1 cellular context compared by ENCODE assay signal in genomic region chr11:13955971-13956421, GRCh38.
TF ChIP-seq lines count a peak whose summit lies in the region.

No MANE protein-coding gene starts in this region.

TF ChIP-seq in K562, 482 proteins besides CTCF, POLR2A, EP300 and RAD21 (continued from another document and continues in another):
- TF ChIP-seq FOXO4 (CRISPR knock-in tag; IDR thresholded peaks at IDR 0.05) = no peak
- TF ChIP-seq, protein P1, sequence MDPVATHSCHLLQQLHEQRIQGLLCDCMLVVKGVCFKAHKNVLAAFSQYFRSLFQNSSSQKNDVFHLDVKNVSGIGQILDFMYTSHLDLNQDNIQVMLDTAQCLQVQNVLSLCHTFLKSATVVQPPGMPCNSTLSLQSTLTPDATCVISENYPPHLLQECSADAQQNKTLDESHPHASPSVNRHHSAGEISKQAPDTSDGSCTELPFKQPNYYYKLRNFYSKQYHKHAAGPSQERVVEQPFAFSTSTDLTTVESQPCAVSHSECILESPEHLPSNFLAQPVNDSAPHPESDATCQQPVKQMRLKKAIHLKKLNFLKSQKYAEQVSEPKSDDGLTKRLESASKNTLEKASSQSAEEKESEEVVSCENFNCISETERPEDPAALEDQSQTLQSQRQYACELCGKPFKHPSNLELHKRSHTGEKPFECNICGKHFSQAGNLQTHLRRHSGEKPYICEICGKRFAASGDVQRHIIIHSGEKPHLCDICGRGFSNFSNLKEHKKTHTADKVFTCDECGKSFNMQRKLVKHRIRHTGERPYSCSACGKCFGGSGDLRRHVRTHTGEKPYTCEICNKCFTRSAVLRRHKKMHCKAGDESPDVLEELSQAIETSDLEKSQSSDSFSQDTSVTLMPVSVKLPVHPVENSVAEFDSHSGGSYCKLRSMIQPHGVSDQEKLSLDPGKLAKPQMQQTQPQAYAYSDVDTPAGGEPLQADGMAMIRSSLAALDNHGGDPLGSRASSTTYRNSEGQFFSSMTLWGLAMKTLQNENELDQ (CRISPR knock-in tag; IDR thresholded peaks at IDR 0.05; ENCODE audit: borderline replicate concordance) = no peak
- no peak for TF ChIP-seq ELF1 (tag; IDR thresholded peaks at IDR 0.05)
- TF ChIP-seq ZNF384 (IDR thresholded peaks at IDR 0.05; ENCODE audit: low read depth, low read length) = no peak
- TF ChIP-seq ZFPM2 (CRISPR knock-in tag; IDR thresholded peaks at IDR 0.05) = no peak
- no peak for TF ChIP-seq TCFL5 (CRISPR knock-in tag; conservative IDR thresholded peaks at IDR 0.05)
- TF ChIP-seq MNT (conservative IDR thresholded peaks at IDR 0.05) = 0 out of 4 replicates have a peak, but pooled peaks of 1 of the 2 experiments have one; percentile 30
- TF ChIP-seq CHCHD3 (CRISPR knock-in tag; IDR thresholded peaks at IDR 0.05) = no peak
- TF ChIP-seq FOXA1 (IDR thresholded peaks at IDR 0.05; ENCODE audit: borderline replicate concordance) = no peak
- TF ChIP-seq ZC3H4 (CRISPR knock-in tag; IDR thresholded peaks at IDR 0.05; ENCODE audit: borderline replicate concordance) = no peak
- no peak for TF ChIP-seq PPARD (CRISPR knock-in tag; IDR thresholded peaks at IDR 0.05)
- no peak for TF ChIP-seq CBX5 (IDR thresholded peaks at IDR 0.05; ENCODE audit: borderline replicate concordance, low read depth)
- TF ChIP-seq, protein P2, sequence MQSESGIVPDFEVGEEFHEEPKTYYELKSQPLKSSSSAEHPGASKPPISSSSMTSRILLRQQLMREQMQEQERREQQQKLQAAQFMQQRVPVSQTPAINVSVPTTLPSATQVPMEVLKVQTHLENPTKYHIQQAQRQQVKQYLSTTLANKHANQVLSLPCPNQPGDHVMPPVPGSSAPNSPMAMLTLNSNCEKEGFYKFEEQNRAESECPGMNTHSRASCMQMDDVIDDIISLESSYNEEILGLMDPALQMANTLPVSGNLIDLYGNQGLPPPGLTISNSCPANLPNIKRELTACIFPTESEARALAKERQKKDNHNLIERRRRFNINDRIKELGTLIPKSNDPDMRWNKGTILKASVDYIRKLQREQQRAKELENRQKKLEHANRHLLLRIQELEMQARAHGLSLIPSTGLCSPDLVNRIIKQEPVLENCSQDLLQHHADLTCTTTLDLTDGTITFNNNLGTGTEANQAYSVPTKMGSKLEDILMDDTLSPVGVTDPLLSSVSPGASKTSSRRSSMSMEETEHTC (IDR thresholded peaks at IDR 0.05) = peak; percentile 67
- TF ChIP-seq ZNF175 (CRISPR knock-in tag; IDR thresholded peaks at IDR 0.05; ENCODE audit: low read depth) = no peak
- no peak for TF ChIP-seq ATF7 (IDR thresholded peaks at IDR 0.05)
- TF ChIP-seq GTF2B (IDR thresholded peaks at IDR 0.05; ENCODE audit: extremely low read depth, insufficient read length) = no peak
- peak; percentile 85 for TF ChIP-seq SMC3 (conservative IDR thresholded peaks at IDR 0.05; ENCODE audit: insufficient read depth, low read depth, low read length)
- no peak for TF ChIP-seq ZC3H8 (IDR thresholded peaks at IDR 0.05)
- TF ChIP-seq NCOA2 (IDR thresholded peaks at IDR 0.05; ENCODE audit: partially characterized antibody in 2 of 2) = no peak
- no peak for TF ChIP-seq ZFX (CRISPR knock-in tag; IDR thresholded peaks at IDR 0.05)
- TF ChIP-seq, protein P3, sequence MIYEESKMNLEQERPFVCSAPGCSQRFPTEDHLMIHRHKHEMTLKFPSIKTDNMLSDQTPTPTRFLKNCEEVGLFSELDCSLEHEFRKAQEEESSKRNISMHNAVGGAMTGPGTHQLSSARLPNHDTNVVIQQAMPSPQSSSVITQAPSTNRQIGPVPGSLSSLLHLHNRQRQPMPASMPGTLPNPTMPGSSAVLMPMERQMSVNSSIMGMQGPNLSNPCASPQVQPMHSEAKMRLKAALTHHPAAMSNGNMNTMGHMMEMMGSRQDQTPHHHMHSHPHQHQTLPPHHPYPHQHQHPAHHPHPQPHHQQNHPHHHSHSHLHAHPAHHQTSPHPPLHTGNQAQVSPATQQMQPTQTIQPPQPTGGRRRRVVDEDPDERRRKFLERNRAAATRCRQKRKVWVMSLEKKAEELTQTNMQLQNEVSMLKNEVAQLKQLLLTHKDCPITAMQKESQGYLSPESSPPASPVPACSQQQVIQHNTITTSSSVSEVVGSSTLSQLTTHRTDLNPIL (CRISPR knock-in tag; IDR thresholded peaks at IDR 0.05) = no peak
- TF ChIP-seq DEAF1 (CRISPR knock-in tag; IDR thresholded peaks at IDR 0.05) = peak; percentile 67
- TF ChIP-seq NEUROD1 (IDR thresholded peaks at IDR 0.05; ENCODE audit: borderline replicate concordance, low read depth, low read length, partially characterized antibody) = no peak
- TF ChIP-seq TEAD2 (tag; IDR thresholded peaks at IDR 0.05) = no peak
- TF ChIP-seq ETV6 (IDR thresholded peaks at IDR 0.05; ENCODE audit: borderline replicate concordance in 1 of 2, low read depth in 2 of 2, low read length in 1 of 2) = no peak
- TF ChIP-seq ETV6 (CRISPR knock-in tag; IDR thresholded peaks at IDR 0.05; ENCODE audit: borderline replicate concordance) = no peak
- no peak for TF ChIP-seq BRD4 (IDR thresholded peaks at IDR 0.05)
- TF ChIP-seq, protein P4, sequence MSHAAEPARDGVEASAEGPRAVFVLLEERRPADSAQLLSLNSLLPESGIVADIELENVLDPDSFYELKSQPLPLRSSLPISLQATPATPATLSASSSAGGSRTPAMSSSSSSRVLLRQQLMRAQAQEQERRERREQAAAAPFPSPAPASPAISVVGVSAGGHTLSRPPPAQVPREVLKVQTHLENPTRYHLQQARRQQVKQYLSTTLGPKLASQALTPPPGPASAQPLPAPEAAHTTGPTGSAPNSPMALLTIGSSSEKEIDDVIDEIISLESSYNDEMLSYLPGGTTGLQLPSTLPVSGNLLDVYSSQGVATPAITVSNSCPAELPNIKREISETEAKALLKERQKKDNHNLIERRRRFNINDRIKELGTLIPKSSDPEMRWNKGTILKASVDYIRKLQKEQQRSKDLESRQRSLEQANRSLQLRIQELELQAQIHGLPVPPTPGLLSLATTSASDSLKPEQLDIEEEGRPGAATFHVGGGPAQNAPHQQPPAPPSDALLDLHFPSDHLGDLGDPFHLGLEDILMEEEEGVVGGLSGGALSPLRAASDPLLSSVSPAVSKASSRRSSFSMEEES (CRISPR knock-in tag; IDR thresholded peaks at IDR 0.05) = no peak
- TF ChIP-seq NCOA1 (IDR thresholded peaks at IDR 0.05; ENCODE audit: low read depth) = no peak
- no peak for TF ChIP-seq ELK3 (CRISPR knock-in tag; IDR thresholded peaks at IDR 0.05)
- no peak for TF ChIP-seq SPI1 (IDR thresholded peaks at IDR 0.05; ENCODE audit: borderline replicate concordance, low read depth, low read length)
- TF ChIP-seq ZNF165 (CRISPR knock-in tag; IDR thresholded peaks at IDR 0.05; ENCODE audit: borderline replicate concordance) = no peak
- no peak for TF ChIP-seq XRCC3 (IDR thresholded peaks at IDR 0.05)
- no peak for TF ChIP-seq ZNF655 (CRISPR knock-in tag; IDR thresholded peaks at IDR 0.05)
- TF ChIP-seq ZNF395 (CRISPR knock-in tag; IDR thresholded peaks at IDR 0.05) = no peak
- TF ChIP-seq, protein P5, sequence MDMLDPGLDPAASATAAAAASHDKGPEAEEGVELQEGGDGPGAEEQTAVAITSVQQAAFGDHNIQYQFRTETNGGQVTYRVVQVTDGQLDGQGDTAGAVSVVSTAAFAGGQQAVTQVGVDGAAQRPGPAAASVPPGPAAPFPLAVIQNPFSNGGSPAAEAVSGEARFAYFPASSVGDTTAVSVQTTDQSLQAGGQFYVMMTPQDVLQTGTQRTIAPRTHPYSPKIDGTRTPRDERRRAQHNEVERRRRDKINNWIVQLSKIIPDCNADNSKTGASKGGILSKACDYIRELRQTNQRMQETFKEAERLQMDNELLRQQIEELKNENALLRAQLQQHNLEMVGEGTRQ (CRISPR knock-in tag; IDR thresholded peaks at IDR 0.05) = peak; percentile 58
- TF ChIP-seq, protein P6, sequence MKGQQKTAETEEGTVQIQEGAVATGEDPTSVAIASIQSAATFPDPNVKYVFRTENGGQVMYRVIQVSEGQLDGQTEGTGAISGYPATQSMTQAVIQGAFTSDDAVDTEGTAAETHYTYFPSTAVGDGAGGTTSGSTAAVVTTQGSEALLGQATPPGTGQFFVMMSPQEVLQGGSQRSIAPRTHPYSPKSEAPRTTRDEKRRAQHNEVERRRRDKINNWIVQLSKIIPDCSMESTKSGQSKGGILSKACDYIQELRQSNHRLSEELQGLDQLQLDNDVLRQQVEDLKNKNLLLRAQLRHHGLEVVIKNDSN (CRISPR knock-in tag; IDR thresholded peaks at IDR 0.05) = peak; percentile 51
- TF ChIP-seq ILF3 (IDR thresholded peaks at IDR 0.05; ENCODE audit: borderline replicate concordance) = no peak
- TF ChIP-seq, protein P7, sequence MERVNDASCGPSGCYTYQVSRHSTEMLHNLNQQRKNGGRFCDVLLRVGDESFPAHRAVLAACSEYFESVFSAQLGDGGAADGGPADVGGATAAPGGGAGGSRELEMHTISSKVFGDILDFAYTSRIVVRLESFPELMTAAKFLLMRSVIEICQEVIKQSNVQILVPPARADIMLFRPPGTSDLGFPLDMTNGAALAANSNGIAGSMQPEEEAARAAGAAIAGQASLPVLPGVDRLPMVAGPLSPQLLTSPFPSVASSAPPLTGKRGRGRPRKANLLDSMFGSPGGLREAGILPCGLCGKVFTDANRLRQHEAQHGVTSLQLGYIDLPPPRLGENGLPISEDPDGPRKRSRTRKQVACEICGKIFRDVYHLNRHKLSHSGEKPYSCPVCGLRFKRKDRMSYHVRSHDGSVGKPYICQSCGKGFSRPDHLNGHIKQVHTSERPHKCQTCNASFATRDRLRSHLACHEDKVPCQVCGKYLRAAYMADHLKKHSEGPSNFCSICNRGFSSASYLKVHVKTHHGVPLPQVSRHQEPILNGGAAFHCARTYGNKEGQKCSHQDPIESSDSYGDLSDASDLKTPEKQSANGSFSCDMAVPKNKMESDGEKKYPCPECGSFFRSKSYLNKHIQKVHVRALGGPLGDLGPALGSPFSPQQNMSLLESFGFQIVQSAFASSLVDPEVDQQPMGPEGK (CRISPR knock-in tag; IDR thresholded peaks at IDR 0.05; ENCODE audit: borderline replicate concordance) = no peak
- TF ChIP-seq STAT5A (IDR thresholded peaks at IDR 0.05; ENCODE audit: borderline replicate concordance, low read length) = no peak
